ENCODE assay signal across 1 cellular context in genomic region chr14:49860988-49861387, GRCh38.
TF ChIP-seq lines count a peak whose summit lies in the region.

No MANE protein-coding gene starts in this region.

TF ChIP-seq in HCT116, 20 proteins besides CTCF, POLR2A, EP300 and RAD21 (continued from another document):
- TF ChIP-seq CBX3 (IDR thresholded peaks at IDR 0.05; ENCODE audit: low read depth) = no peak
